Comparison of ENCODE assay signal across 1 cellular context in the genomic region with DNA sequence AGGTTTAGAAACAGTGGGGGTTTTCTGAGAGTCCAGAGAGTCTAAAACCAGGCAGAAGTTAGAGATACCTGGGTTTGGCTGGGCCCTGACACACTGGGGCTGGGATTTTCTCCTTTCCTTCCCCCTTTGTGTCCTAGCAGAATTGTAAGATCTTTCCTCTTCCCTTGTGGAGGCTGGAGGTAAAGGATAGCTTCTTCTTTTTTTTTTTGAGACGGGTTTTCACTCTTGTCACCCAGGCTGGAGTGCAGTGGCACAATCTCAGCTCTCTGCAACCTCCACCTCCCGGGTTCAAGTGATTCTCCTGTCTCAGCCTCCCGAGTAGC.
TF ChIP-seq lines count a peak whose summit lies in the region.

No MANE protein-coding gene starts in this region.

TF ChIP-seq in K562, 482 proteins besides CTCF, POLR2A, EP300 and RAD21:
- TF ChIP-seq, protein P1, sequence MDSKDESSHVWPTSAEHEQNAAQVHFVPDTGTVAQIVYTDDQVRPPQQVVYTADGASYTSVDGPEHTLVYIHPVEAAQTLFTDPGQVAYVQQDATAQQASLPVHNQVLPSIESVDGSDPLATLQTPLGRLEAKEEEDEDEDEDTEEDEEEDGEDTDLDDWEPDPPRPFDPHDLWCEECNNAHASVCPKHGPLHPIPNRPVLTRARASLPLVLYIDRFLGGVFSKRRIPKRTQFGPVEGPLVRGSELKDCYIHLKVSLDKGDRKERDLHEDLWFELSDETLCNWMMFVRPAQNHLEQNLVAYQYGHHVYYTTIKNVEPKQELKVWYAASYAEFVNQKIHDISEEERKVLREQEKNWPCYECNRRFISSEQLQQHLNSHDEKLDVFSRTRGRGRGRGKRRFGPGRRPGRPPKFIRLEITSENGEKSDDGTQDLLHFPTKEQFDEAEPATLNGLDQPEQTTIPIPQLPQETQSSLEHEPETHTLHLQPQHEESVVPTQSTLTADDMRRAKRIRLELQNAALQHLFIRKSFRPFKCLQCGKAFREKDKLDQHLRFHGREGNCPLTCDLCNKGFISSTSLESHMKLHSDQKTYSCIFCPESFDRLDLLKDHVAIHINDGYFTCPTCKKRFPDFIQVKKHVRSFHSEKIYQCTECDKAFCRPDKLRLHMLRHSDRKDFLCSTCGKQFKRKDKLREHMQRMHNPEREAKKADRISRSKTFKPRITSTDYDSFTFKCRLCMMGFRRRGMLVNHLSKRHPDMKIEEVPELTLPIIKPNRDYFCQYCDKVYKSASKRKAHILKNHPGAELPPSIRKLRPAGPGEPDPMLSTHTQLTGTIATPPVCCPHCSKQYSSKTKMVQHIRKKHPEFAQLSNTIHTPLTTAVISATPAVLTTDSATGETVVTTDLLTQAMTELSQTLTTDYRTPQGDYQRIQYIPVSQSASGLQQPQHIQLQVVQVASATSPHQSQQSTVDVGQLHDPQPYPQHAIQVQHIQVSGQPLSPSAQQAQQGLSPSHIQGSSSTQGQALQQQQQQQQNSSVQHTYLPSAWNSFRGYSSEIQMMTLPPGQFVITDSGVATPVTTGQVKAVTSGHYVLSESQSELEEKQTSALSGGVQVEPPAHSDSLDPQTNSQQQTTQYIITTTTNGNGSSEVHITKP (IDR thresholded peaks at IDR 0.05; ENCODE audit: partially characterized antibody) = peak; percentile 32
